In the genomic region with DNA sequence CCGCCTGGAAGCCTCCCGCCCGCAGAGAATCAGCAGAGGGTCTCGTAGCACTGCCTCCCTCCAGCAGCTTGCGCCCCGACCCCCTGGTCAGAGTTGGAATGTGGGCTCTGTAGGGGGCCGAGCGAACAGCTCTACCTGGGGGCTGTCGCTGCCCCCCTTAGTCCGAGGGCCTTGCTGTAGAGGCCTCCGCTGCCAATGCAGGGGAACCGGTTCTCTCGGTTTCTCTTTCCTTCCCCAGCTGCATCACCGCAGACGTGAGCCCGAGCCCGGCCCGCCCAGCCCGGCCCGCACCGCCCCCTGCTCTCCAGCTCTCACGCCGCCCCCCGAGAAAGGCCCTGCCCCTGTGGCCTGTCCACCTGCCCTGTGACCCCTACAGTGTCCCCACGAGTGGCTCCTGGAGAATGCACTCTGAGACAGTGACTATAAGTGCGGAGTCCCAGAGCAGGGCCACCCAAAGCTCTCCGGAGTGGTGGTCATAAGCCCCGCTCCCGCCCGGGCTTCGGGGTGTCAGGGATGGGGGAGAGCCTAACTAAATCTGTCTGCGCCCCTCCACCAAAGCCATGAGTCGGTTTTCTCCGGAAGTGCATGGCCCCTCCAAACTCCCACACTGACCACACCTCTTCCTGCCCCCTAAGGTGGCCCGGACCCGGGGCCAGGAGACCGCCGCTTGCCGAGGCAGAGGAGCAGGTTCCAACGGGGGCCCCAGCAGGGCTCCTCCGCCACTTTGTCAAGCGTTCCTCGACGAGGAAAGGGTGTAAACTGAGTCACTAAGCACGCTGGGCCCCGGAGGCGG, we compare ENCODE assay signal across 8 cellular contexts. TPM values are rescaled to one million over a fixed set of nuclear protein-coding genes. Genes with fewer than 3 reads are reported as not detected.
A peak's percentile ranks its signal among the peaks of the same experiment; 100 is the strongest.
DNase-seq lines count a peak whose midpoint lies in the region; ATAC-seq, FAIRE-seq and TF ChIP-seq lines count a peak whose summit lies in the region.

No MANE protein-coding gene starts in this region.

- no peaks in the 10 kb centered on the region for H3K9me2 ChIP-seq in Karpas-422 (replicated peaks; ENCODE audit: insufficient read depth, low read length)

- H3K79me2 ChIP-seq in Karpas-422 (ENCODE audit: low read length): no peaks in the 10 kb centered on the region

- peak; percentile 64 for DNase-seq in AG08396 (ENCODE audit: low spot score)
- peak; percentile 90 for DNase-seq in GM19240 (ENCODE audit: insufficient read length, low spot score)
- no peak for DNase-seq in Karpas-422
- peak; percentile 77 for DNase-seq in bronchial epithelial cell (ENCODE audit: low read depth)
- peak; percentile 47 for DNase-seq in mesenchymal stem cell
- no peak for DNase-seq in type B pancreatic cell (ENCODE audit: extremely low spot score, unreplicated experiment)
- no peak for DNase-seq in NCI-H69 (lab: John Stamatoyannopoulos, UW)

- H3K18ac ChIP-seq in mesenchymal stem cell (ENCODE audit: low read depth in 1 of 2, low read length in 2 of 2): no peak overlapping the region

- H2BK15ac ChIP-seq in mesenchymal stem cell (ENCODE audit: low read depth, poor library complexity, severe bottlenecking): peak overlapping the region; percentile 63

- H3K27ac Mint-ChIP-seq in type B pancreatic cell: peak overlapping the region; percentile 98

- no peak overlapping the region for H4K91ac ChIP-seq in mesenchymal stem cell (ENCODE audit: low read length)

- no peak overlapping the region for H3K14ac ChIP-seq in mesenchymal stem cell (ENCODE audit: low read length in 2 of 2)

- WGBS in mesenchymal stem cell: 3% methylated on average over 43 of the region's 47 CpGs

- H3K27me3 ChIP-seq in Karpas-422 (ENCODE audit: low read length): no peaks in the 10 kb centered on the region
- no peaks in the 10 kb centered on the region for H3K27me3 ChIP-seq in bronchial epithelial cell (ENCODE audit: control insufficient read depth, insufficient read depth, low read length)
- H3K27me3 ChIP-seq in mesenchymal stem cell (ENCODE audit: control insufficient read depth in 1 of 2, insufficient read depth in 1 of 2, low read length in 2 of 2): peaks cover 23 to 30% of the 10 kb centered on the region in 2 experiments

- H3K4me2 ChIP-seq in Karpas-422 (ENCODE audit: low read depth, low read length, poor library complexity, severe bottlenecking): peak overlapping the region; percentile 93
- H3K4me2 ChIP-seq in mesenchymal stem cell (ENCODE audit: low read length, poor library complexity, severe bottlenecking): peak overlapping the region; percentile 90

- peaks cover 49% of the 10 kb centered on the region for H3K27me3 Mint-ChIP-seq in type B pancreatic cell

- H3K36me3 ChIP-seq in Karpas-422 (ENCODE audit: insufficient read depth, low read length): no peaks in the 10 kb centered on the region
- peaks cover 8% of the 10 kb centered on the region for H3K36me3 ChIP-seq in bronchial epithelial cell (ENCODE audit: control insufficient read depth, insufficient read depth, low read length)
- peaks cover 9 to 14% of the 10 kb centered on the region in 2 experiments for H3K36me3 ChIP-seq in mesenchymal stem cell (ENCODE audit: control insufficient read depth in 1 of 2, insufficient read depth in 2 of 2, low read depth in 1 of 2, low read length in 2 of 2)

- H3K36me3 Mint-ChIP-seq in type B pancreatic cell: no peaks in the 10 kb centered on the region

- FAIRE-seq in bronchial epithelial cell (lab: Jason Lieb, UNC): no peak

- peak overlapping the region; percentile 87 for H3K4me3 Mint-ChIP-seq in type B pancreatic cell

- no peak overlapping the region for H3K4ac ChIP-seq in mesenchymal stem cell (ENCODE audit: low read depth in 1 of 2, low read length in 2 of 2)

- H3K9me3 ChIP-seq in Karpas-422 (ENCODE audit: low read length): no peaks in the 10 kb centered on the region
- H3K9me3 ChIP-seq in mesenchymal stem cell (ENCODE audit: control insufficient read depth, low read length): no peaks in the 10 kb centered on the region

- H3K4me3 ChIP-seq in Karpas-422 (ENCODE audit: low read length) (peak overlapping the region; percentile 71), bronchial epithelial cell (ENCODE audit: low read depth, low read length) (peak overlapping the region; percentile 89), mesenchymal stem cell (ENCODE audit: insufficient read depth in 1 of 2, low read depth in 1 of 2, low read length in 2 of 2) (peak overlapping the region; percentile 44 to 73)

- no peaks in the 10 kb centered on the region for H3K9me3 Mint-ChIP-seq in type B pancreatic cell

- H2AK5ac ChIP-seq in mesenchymal stem cell (ENCODE audit: low read length, severe bottlenecking): no peak overlapping the region

- H2AFZ ChIP-seq in Karpas-422 (ENCODE audit: low read length) (no peak overlapping the region), mesenchymal stem cell (ENCODE audit: low read depth, low read length) (no peak overlapping the region)

- no peak for ATAC-seq in HG02588 (IDR thresholded peaks at IDR 0.05; ENCODE audit: unreplicated experiment)

- H4K8ac ChIP-seq in mesenchymal stem cell (ENCODE audit: low read length): no peak overlapping the region

- no peak overlapping the region for H2BK120ac ChIP-seq in mesenchymal stem cell (ENCODE audit: low read depth, low read length)

- H3K27ac ChIP-seq in Karpas-422 (ENCODE audit: low read length) (peak overlapping the region; percentile 44), mesenchymal stem cell (ENCODE audit: low read length, poor library complexity, severe bottlenecking) (no peak overlapping the region)

- H3K23ac ChIP-seq in mesenchymal stem cell (ENCODE audit: low read length in 2 of 2): peak overlapping the region in 1 of 2 experiments; percentile 85

- no peaks in the 10 kb centered on the region for H4K20me1 ChIP-seq in Karpas-422 (ENCODE audit: insufficient read depth, low read depth, low read length)

- H2BK5ac ChIP-seq in mesenchymal stem cell (ENCODE audit: low read depth, low read length, poor library complexity, severe bottlenecking): no peak overlapping the region

- no peaks in the 10 kb centered on the region for H3K79me1 ChIP-seq in mesenchymal stem cell (replicated peaks; ENCODE audit: low read length, poor library complexity, severe bottlenecking)

- peaks cover 8% of the 10 kb centered on the region for H3K4me1 Mint-ChIP-seq in type B pancreatic cell (ENCODE audit: unreplicated experiment)

- peaks cover 54% of the 10 kb centered on the region for H3K4me1 ChIP-seq in Karpas-422 (ENCODE audit: low read length)
- peaks cover 42% of the 10 kb centered on the region for H3K4me1 ChIP-seq in mesenchymal stem cell (ENCODE audit: control insufficient read depth, insufficient read depth, low read depth, low read length)

- TF ChIP-seq CTCF in bronchial epithelial cell (IDR thresholded peaks at IDR 0.05; ENCODE audit: insufficient read depth, low read length, severe bottlenecking): no peak
- TF ChIP-seq CTCF in type B pancreatic cell (conservative IDR thresholded peaks at IDR 0.05): no peak

- H3K9ac ChIP-seq in Karpas-422 (ENCODE audit: low read length): peak overlapping the region; percentile 64
- no peak overlapping the region for H3K9ac ChIP-seq in mesenchymal stem cell (ENCODE audit: low read length)

- no peak overlapping the region for H2BK12ac ChIP-seq in mesenchymal stem cell (ENCODE audit: low read length in 2 of 2)

RNA-seq across cellular contexts. Expression of gene ARHGAP27, which starts 1.7 kb away (rescaled TPM):
- total RNA-seq in Karpas-422 (2014; rRNA removed; shearing (Covaris generic); ENCODE audit: low replicate concordance): 24.9 and 42.7 TPM in 2 replicates
- total RNA-seq in bronchial epithelial cell (27.1 and 38.3 TPM in 2 replicates), type B pancreatic cell (ENCODE audit: low replicate concordance) (26.8 and 56.2 TPM in 2 replicates)
- polyA plus RNA-seq in mesenchymal stem cell (2013, experiment 1 of 2): 0.75 TPM
- polyA plus RNA-seq in mesenchymal stem cell (2013, experiment 2 of 2): 0.51 TPM

RNA-seq across cellular contexts. Expression of gene PLEKHM1, which starts 59.6 kb away (rescaled TPM):
- 30.4 and 43.1 TPM in 2 replicates for total RNA-seq in Karpas-422 (2014; rRNA removed; shearing (Covaris generic); ENCODE audit: low replicate concordance)
- 38.7 and 45.2 TPM in 2 replicates for total RNA-seq in bronchial epithelial cell
- 16.5 TPM for polyA plus RNA-seq in mesenchymal stem cell (2013, experiment 1 of 2)
- 17.2 TPM for polyA plus RNA-seq in mesenchymal stem cell (2013, experiment 2 of 2)
- 42.1 and 63.1 TPM in 2 replicates for total RNA-seq in type B pancreatic cell (ENCODE audit: low replicate concordance)

Comparison
In these comparisons a context has a peak if more than half of its experiments do, and no peak if none do; other contexts are left out.
1. DNase-seq: peak in AG08396 (single experiment), GM19240 (single experiment), bronchial epithelial cell (single experiment) and mesenchymal stem cell (single experiment); none in Karpas-422 (single experiment), type B pancreatic cell (single experiment) and NCI-H69 (single experiment).
2. Peak in every context shown above with its lines, with median percentiles within 50 percentile points of each other: H3K4me3 ChIP-seq.